In genomic region chr15:65376767-65377104, GRCh38 we compare ENCODE assay signal across 8 cellular contexts. TPM values are rescaled to one million over a fixed set of nuclear protein-coding genes. Genes with fewer than 3 reads are reported as not detected.
DNase-seq lines count a peak whose midpoint lies in the region; ATAC-seq and TF ChIP-seq lines count a peak whose summit lies in the region.

No MANE protein-coding gene starts in this region.

- H3K27ac ChIP-seq in dorsolateral prefrontal cortex = peak overlapping the region in 27 of 59 donors; percentile 12 to 83 (median 62)

- no peaks in the 10 kb centered on the region for H3K36me3 Mint-ChIP-seq in naive B cell

- H3K27ac Mint-ChIP-seq in naive B cell = peak overlapping the region in 1 of 6 donors; percentile 58

- peak overlapping the region; percentile 74 to 89 (median 84) for H3K4me3 Mint-ChIP-seq in naive B cell

- intact Hi-C loops in dorsolateral prefrontal cortex (cut with DNase I) = loop anchor here in 1 of 2 donors (2.0 kb wide), 1 partner anchor 22 kb away; no protein-coding TSS in a partner anchor

- peak; percentile 60 to 63 for ATAC-seq in naive B cell (ENCODE audit: low read depth in 2 of 2)
- no peak for ATAC-seq in HG03571 (IDR thresholded peaks at IDR 0.05; ENCODE audit: unreplicated experiment)

- H3K4me3 ChIP-seq in AG09309 (ENCODE audit: control insufficient read depth, low read depth, low read length) (peak overlapping the region; percentile 42), LNCaP clone FGC (ENCODE audit: low read depth, low read length) (peak overlapping the region; percentile 47), dorsolateral prefrontal cortex (peak overlapping the region; percentile 41 to 87 (median 73))

- TF ChIP-seq CTCF in AG09309 (IDR thresholded peaks at IDR 0.05; ENCODE audit: control insufficient read depth, insufficient read depth, low read depth, low read length, missing control alignments) (no peak), LNCaP clone FGC (IDR thresholded peaks at IDR 0.05; ENCODE audit: control insufficient read depth, extremely low read depth, insufficient read depth) (no peak), dorsolateral prefrontal cortex (IDR thresholded peaks at IDR 0.05 in 54 of 56, conservative IDR thresholded peaks at IDR 0.05 in 2 of 56; ENCODE audit: low read depth in 1 of 56, partially characterized antibody in 56 of 56) (no peak)

- no peaks in the 10 kb centered on the region for H3K9me3 Mint-ChIP-seq in naive B cell

- no peak for DNase-seq in AG09309 (ENCODE audit: low read depth)
- no peak for DNase-seq in LNCaP clone FGC (ENCODE audit: low read depth)
- DNase-seq in dorsolateral prefrontal cortex = peak in 2 of 10 donors; percentile 24 to 52
- no peak for DNase-seq in naive B cell
- no peak for DNase-seq in NCI-H2081 (lab: John Stamatoyannopoulos, UW)
- DNase-seq in OCI-M1 (lab: John Stamatoyannopoulos, UW) = no peak
- DNase-seq in NCI-H146 (lab: John Stamatoyannopoulos, UW) = no peak

- H3K4me1 Mint-ChIP-seq in naive B cell = peaks cover 9 to 19% (median 16%) of the 10 kb centered on the region in 3 donors

- peaks cover 50 to 89% (median 71%) of the 10 kb centered on the region in 3 donors for H3K27me3 Mint-ChIP-seq in naive B cell

- H3K27me3 ChIP-seq in dorsolateral prefrontal cortex = peaks cover 0 to 6% (median 0%) of the 10 kb centered on the region in 45 donors

RNA-seq across cellular contexts. Expression of gene IGDCC3, which starts 1.1 kb away (rescaled TPM):
- total RNA-seq in dorsolateral prefrontal cortex = 10 to 100 TPM in 2 of 120 experiments, 1 to 10 TPM in 118; 1.7 to 11.7 (median 4.9) TPM
- not detected for polyA plus RNA-seq in naive B cell (ENCODE audit: low read depth in 6 of 6)

RNA-seq across cellular contexts. Expression of gene IGDCC4, which starts 46.0 kb away (rescaled TPM):
- 10 to 100 TPM in 54 of 120 experiments, 1 to 10 TPM in 66; 4.9 to 22.3 (median 9.6) TPM for total RNA-seq in dorsolateral prefrontal cortex
- not detected for polyA plus RNA-seq in naive B cell (ENCODE audit: low read depth in 6 of 6)
